Comparison of ENCODE assay signal across 8 cellular contexts in genomic region chr2:74472086-74472944, GRCh38. TPM values are rescaled to one million over a fixed set of nuclear protein-coding genes. Genes with fewer than 3 reads are reported as not detected.
DNase-seq lines count a peak whose midpoint lies in the region; ATAC-seq and TF ChIP-seq lines count a peak whose summit lies in the region.

Gene MRPL53 (minus strand): TSS chr2:74472680. CDS start chr2:74472660, 20 bp downstream.

- no peak for TF ChIP-seq POLR2A in testis (IDR thresholded peaks at IDR 0.05)

- intact Hi-C loops in testis (cut with DNase I; ENCODE audit: low total_unique reads) = no loop called here

- WGBS in testis, 2 donors = 1% methylated on average over 42 to 66 of the region's 66 CpGs

- H3K36me3 Mint-ChIP-seq in activated naive CD4-positive, alpha-beta T cell treated with anti-CD3 and anti-CD28 coated beads, Interleukin-2, amount 50 U/mL, for 72 hours = peaks cover 20 to 30% of the 10 kb centered on the region in 2 donors

- H3K9me3 Mint-ChIP-seq in activated naive CD4-positive, alpha-beta T cell treated with anti-CD3 and anti-CD28 coated beads, Interleukin-2, amount 50 U/mL, for 72 hours = no peaks in the 10 kb centered on the region

- POLR2A ChIA-PET in HEK293T (lab: Yijun Ruan, JAX) = interaction anchor here (0.7 to 5.4 kb wide), 20 partner anchors 8 to 182 kb away, joined by 3 to 62 read pairs (median 3); partner anchors contain the start of genes AUP1, C2orf81, CCDC142 and HTRA2

- no peak for TF ChIP-seq CTCF in osteoblast (IDR thresholded peaks at IDR 0.05; ENCODE audit: extremely low read depth, low read depth, low read length)
- TF ChIP-seq CTCF in testis (IDR thresholded peaks at IDR 0.05) = no peak

- H3K27ac Mint-ChIP-seq in activated naive CD4-positive, alpha-beta T cell treated with anti-CD3 and anti-CD28 coated beads, Interleukin-2, amount 50 U/mL, for 72 hours = peak within 1 kb of the TSS; percentile 97 to 98

- H3K4me3 ChIP-seq in osteoblast (ENCODE audit: insufficient read depth, low read length) (peak within 1 kb of the TSS; percentile 81), testis (peak within 1 kb of the TSS; percentile 63 to 68)

- H3K27ac ChIP-seq in osteoblast (ENCODE audit: low read depth, low read length) = peak within 1 kb of the TSS; percentile 70
- H3K27ac ChIP-seq in testis = peak within 1 kb of the TSS; percentile 6 to 79

- H2AFZ ChIP-seq in osteoblast (ENCODE audit: low read length) = peak within 1 kb of the TSS; percentile 96

- no peaks in the 10 kb centered on the region for H3K27me3 ChIP-seq in osteoblast (ENCODE audit: insufficient read depth, low read length)
- no peaks in the 10 kb centered on the region for H3K27me3 ChIP-seq in testis

- H3K9me3 ChIP-seq in osteoblast (ENCODE audit: low read depth, low read length) = no peaks in the 10 kb centered on the region
- H3K9me3 ChIP-seq in testis = no peaks in the 10 kb centered on the region

- H3K79me2 ChIP-seq in osteoblast (ENCODE audit: insufficient read depth, low read length) = peaks cover under 1% of the 10 kb centered on the region

- peak; percentile 95 to 97 for ATAC-seq in activated naive CD4-positive, alpha-beta T cell treated with anti-CD3 and anti-CD28 coated beads, Interleukin-2, amount 50 U/mL, for 72 hours

- peaks cover 14% of the 10 kb centered on the region for H3K4me1 ChIP-seq in osteoblast (ENCODE audit: insufficient read depth, low read length)
- H3K4me1 ChIP-seq in testis = peaks cover 12% of the 10 kb centered on the region

- H3K36me3 ChIP-seq in osteoblast (ENCODE audit: insufficient read depth, low read length) = peaks cover 16% of the 10 kb centered on the region
- H3K36me3 ChIP-seq in testis (ENCODE audit: low read depth, missing control alignments) = no peaks in the 10 kb centered on the region

- peak within 1 kb of the TSS; percentile 90 for H3K4me2 ChIP-seq in osteoblast (ENCODE audit: insufficient read depth, low read length)

- no peaks in the 10 kb centered on the region for H4K20me1 ChIP-seq in osteoblast (ENCODE audit: insufficient read depth, low read length)

- CTCF ChIA-PET in HEK293T (lab: Yijun Ruan, JAX) = no interaction called here

- DNase-seq in GM04504 (ENCODE audit: low read depth) (peak; percentile 86), HEK293T (ENCODE audit: extremely low spot score) (peak; percentile 86), NCI-H1048 (lab: John Stamatoyannopoulos, UW) (peak; percentile 84), SKM-1 treated with dmso at 0.1 percent for 144 hours (lab: John Stamatoyannopoulos, UW; ENCODE audit: unreplicated experiment) (peak; percentile 82), glomerular visceral epithelial cell (ENCODE audit: extremely low spot score) (peak; percentile 92), osteoblast (ENCODE audit: insufficient read length, low spot score, missing footprints) (peak; percentile 95), testis (peak; percentile 96)
- DNase-seq in activated naive CD4-positive, alpha-beta T cell treated with anti-CD3 and anti-CD28 coated beads, Interleukin-2, amount 50 U/mL, for 72 hours (ENCODE audit: low spot score in 2 of 2) = peak; percentile 95 to 96

TF ChIP-seq in HEK293T, 16 proteins besides CTCF, POLR2A, EP300 and RAD21:
- no peak for TF ChIP-seq BHLHE40 (IDR thresholded peaks at IDR 0.05; ENCODE audit: borderline replicate concordance)
- TF ChIP-seq CTBP1 (IDR thresholded peaks at IDR 0.05; ENCODE audit: borderline replicate concordance) = no peak
- no peak for TF ChIP-seq LEF1 (IDR thresholded peaks at IDR 0.05; ENCODE audit: borderline replicate concordance)
- no peak for TF ChIP-seq NFRKB (IDR thresholded peaks at IDR 0.05)
- TF ChIP-seq, protein P1, sequence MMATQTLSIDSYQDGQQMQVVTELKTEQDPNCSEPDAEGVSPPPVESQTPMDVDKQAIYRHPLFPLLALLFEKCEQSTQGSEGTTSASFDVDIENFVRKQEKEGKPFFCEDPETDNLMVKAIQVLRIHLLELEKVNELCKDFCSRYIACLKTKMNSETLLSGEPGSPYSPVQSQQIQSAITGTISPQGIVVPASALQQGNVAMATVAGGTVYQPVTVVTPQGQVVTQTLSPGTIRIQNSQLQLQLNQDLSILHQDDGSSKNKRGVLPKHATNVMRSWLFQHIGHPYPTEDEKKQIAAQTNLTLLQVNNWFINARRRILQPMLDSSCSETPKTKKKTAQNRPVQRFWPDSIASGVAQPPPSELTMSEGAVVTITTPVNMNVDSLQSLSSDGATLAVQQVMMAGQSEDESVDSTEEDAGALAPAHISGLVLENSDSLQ (IDR thresholded peaks at IDR 0.05) = peak; percentile 49; the same call in 1 of the 2 replicates
- TF ChIP-seq SUZ12 (IDR thresholded peaks at IDR 0.05) = no peak
- TF ChIP-seq ZNF384 (IDR thresholded peaks at IDR 0.05) = no peak
- TF ChIP-seq L3MBTL2 (conservative IDR thresholded peaks at IDR 0.05) = peak; percentile 69; the same call in 1 of the 2 replicates
- peak; percentile 71 for TF ChIP-seq ELF4 (IDR thresholded peaks at IDR 0.05)
- TF ChIP-seq ARNT (IDR thresholded peaks at IDR 0.05) = no peak
- TF ChIP-seq FOXM1 (IDR thresholded peaks at IDR 0.05; ENCODE audit: borderline replicate concordance) = no peak
- no peak for TF ChIP-seq FOXA1 (IDR thresholded peaks at IDR 0.05)
- no peak for TF ChIP-seq HDGF (IDR thresholded peaks at IDR 0.05; ENCODE audit: borderline replicate concordance)

RNA-seq across cellular contexts. Expression of gene MRPL53, which starts in this region (rescaled TPM):
- 10 to 100 TPM; 82.4 to 99.4 TPM for total RNA-seq in activated naive CD4-positive, alpha-beta T cell treated with anti-CD3 and anti-CD28 coated beads, Interleukin-2, amount 50 U/mL, for 72 hours
- 18.0 and 23.5 TPM in 2 replicates for total RNA-seq in osteoblast
- 10 to 100 TPM; 23.6 to 46.0 TPM for total RNA-seq in testis
- 64.8 TPM for polyA plus RNA-seq in testis (ENCODE audit: insufficient read depth, low read depth, low replicate concordance)

Comparison
In these comparisons a context has a peak if more than half of its experiments do, and no peak if none do; other contexts are left out.
1. Peak in every context shown above with its lines: DNase-seq, ATAC-seq, H3K4me3 ChIP-seq and H3K27ac ChIP-seq.